ENCODE assay signal across 1 cellular context in genomic region chr20:45308078-45308778, GRCh38.
TF ChIP-seq lines count a peak whose summit lies in the region.

Gene MATN4 (minus strand): TSS chr20:45308299. CDS start chr20:45305582, 2,717 bp downstream.

TF ChIP-seq in SK-N-SH, 30 proteins besides CTCF, POLR2A, EP300 and RAD21 (continued from another document):
- TF ChIP-seq IRF3 (IDR thresholded peaks at IDR 0.05; ENCODE audit: low read depth, low read length): no peak
- TF ChIP-seq CHD2 (IDR thresholded peaks at IDR 0.05; ENCODE audit: low read length, partially characterized antibody): no peak
- TF ChIP-seq FOXM1 (IDR thresholded peaks at IDR 0.05; ENCODE audit: low read depth): no peak
- no peak for TF ChIP-seq FOSL2 (IDR thresholded peaks at IDR 0.05; ENCODE audit: borderline replicate concordance, low read depth)
- TF ChIP-seq SIN3A (IDR thresholded peaks at IDR 0.05; ENCODE audit: borderline replicate concordance, low read depth, low read length): no peak
- no peak for TF ChIP-seq JUND (IDR thresholded peaks at IDR 0.05)
- TF ChIP-seq RXRA (IDR thresholded peaks at IDR 0.05; ENCODE audit: borderline replicate concordance, low read depth): no peak
- TF ChIP-seq TCF12 (IDR thresholded peaks at IDR 0.05): no peak
- no peak for TF ChIP-seq TAF1 (IDR thresholded peaks at IDR 0.05; ENCODE audit: borderline replicate concordance, low read depth, low read length)
- TF ChIP-seq GABPA (IDR thresholded peaks at IDR 0.05; ENCODE audit: low read depth): no peak
- TF ChIP-seq FOXJ3 (CRISPR knock-in tag; IDR thresholded peaks at IDR 0.05): no peak
